In the genomic region with DNA sequence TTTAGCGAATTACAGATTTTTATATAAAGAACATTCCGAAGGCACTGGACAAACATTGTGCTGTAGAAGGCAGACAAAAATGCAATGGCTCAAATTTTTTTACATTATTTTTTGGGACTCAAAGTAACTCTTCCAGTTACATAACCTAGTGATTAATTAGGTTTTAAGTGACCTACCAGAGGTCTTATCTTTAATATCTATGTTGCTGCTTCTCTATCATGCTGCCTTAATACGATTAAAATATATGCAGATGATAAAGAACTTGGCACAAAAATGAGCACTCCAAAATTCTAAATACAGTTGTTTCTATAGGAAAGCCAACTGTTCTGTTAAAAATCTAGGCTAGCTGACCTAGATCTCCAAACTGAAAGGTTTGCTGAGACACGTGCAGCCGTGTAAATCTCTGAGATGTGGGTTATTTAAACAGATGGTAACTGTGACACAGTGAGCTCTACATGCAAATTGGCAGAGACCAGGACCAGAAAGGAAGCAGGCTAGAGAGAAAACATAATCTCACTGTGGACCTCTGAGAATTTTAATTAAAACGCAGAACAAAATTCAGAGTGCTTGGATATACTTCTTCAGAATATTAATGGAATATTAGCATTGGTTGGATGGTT, we compare ENCODE assay signal across 19 cellular contexts. TPM values are rescaled to one million over a fixed set of nuclear protein-coding genes. Genes with fewer than 3 reads are reported as not detected.
DNase-seq lines count a peak whose midpoint lies in the region; ATAC-seq and TF ChIP-seq lines count a peak whose summit lies in the region.
"Had no signal": no experiment of that assay in that cellular context is flagged by ENCODE, and none has a peak within 500 bp of the region (broad histone marks: within the 10 kb centered on the region; RNA-seq: fewer than 3 reads in every experiment).

No MANE protein-coding gene starts in this region.

- H3K27me3 ChIP-seq in Peyer's patch = no peaks in the 10 kb centered on the region
- H3K27me3 ChIP-seq: esophagus muscularis mucosa, left lung had no signal

- H3K4me3 ChIP-seq in Peyer's patch = no peak overlapping the region
- H3K4me3 ChIP-seq: esophagus muscularis mucosa, left lung had no signal

- ATAC-seq in GM18511 (IDR thresholded peaks at IDR 0.05; ENCODE audit: unreplicated experiment) (peak; percentile 49), GM21723 (IDR thresholded peaks at IDR 0.05; ENCODE audit: unreplicated experiment) (peak; percentile 64)
- ATAC-seq: left lung, T-helper 17 cell had no signal

- TF ChIP-seq POLR2A in Peyer's patch (IDR thresholded peaks at IDR 0.05) = no peak

- no peaks in the 10 kb centered on the region for H3K9me3 ChIP-seq in Peyer's patch
- H3K9me3 ChIP-seq: esophagus muscularis mucosa, left lung had no signal

- H3K4me1 ChIP-seq in Peyer's patch = no peaks in the 10 kb centered on the region
- H3K4me1 ChIP-seq: esophagus muscularis mucosa, left lung had no signal

- POLR2A ChIA-PET in GM10248 (lab: Yijun Ruan, JAX) = no interaction called here

- H3K36me3 ChIP-seq in Peyer's patch = no peaks in the 10 kb centered on the region
- H3K36me3 ChIP-seq: esophagus muscularis mucosa, left lung had no signal

- CTCF ChIA-PET in GM10248 (lab: Yijun Ruan, JAX) = interaction anchor here (1.3 to 5.9 kb wide), 13 partner anchors 8 to 122 kb away, joined by 4 to 92 read pairs (median 10); a partner anchor contains a TSS

- DNase-seq in NCI-H69 (lab: John Stamatoyannopoulos, UW) (peak; percentile 80), midbrain (lab: John Stamatoyannopoulos, UW) (peak; percentile 57), GM10248 (ENCODE audit: extremely low spot score) (no peak), GM20000 (ENCODE audit: low spot score) (no peak), Peyer's patch (no peak), DMS79 (lab: John Stamatoyannopoulos, UW) (no peak)
- DNase-seq: activated CD4-positive, alpha-beta T cell treated with anti-CD3 and anti-CD28 coated beads for 1 hour; activated T-cell treated with anti-CD3 and anti-CD28 coated beads, Interleukin-2, amount 50 U/mL, for 48 hours; dermis blood vessel endothelial cell; DMS79 treated with DMSO at 0.1 percent for 48 hours; HCEC 1CT; left lung; NCI-H2227 treated with DMSO at 0.1 percent for 48 hours; stimulated activated CD4-positive, alpha-beta T cell treated with anti-CD3 and anti-CD28 coated beads, Interleukin-1b, Interleukin-23, amount 100 ng/mL, for 48 hours; T-helper 17 cell had no signal

- TF ChIP-seq CTCF in GM10248 (IDR thresholded peaks at IDR 0.05; ENCODE audit: control extremely low read depth, extremely low read depth, low read depth, missing control alignments) (no peak), GM20000 (IDR thresholded peaks at IDR 0.05; ENCODE audit: extremely low read depth, missing control alignments) (no peak), Peyer's patch (IDR thresholded peaks at IDR 0.05) (no peak)

- H3K27ac ChIP-seq in Peyer's patch = no peak overlapping the region
- H3K27ac ChIP-seq: esophagus muscularis mucosa, left lung, RWPE1 had no signal

RNA-seq across cellular contexts. Expression of a gene that starts 56.2 kb away (rescaled TPM):
- 10 to 100 TPM in 1 of 4 donors, 1 to 10 TPM in 3; 3.5 to 38.8 (median 6.2) TPM for total RNA-seq in Peyer's patch

Comparison
In these comparisons a context has a peak if more than half of its experiments do, and no peak if none do; other contexts are left out.
1. DNase-seq: peak in NCI-H69 (single experiment) and midbrain (single experiment); none in GM10248 (single experiment), GM20000 (single experiment), Peyer's patch (0 of 3) and DMS79 (single experiment).